In genomic region chr5:148733601-148734438, GRCh38 we compare ENCODE assay signal across 8 cellular contexts.
A peak's percentile ranks its signal among the peaks of the same experiment; 100 is the strongest.
DNase-seq lines count a peak whose midpoint lies in the region; ATAC-seq lines count a peak whose summit lies in the region.

No MANE protein-coding gene starts in this region.

- ATAC-seq in GM21381 (IDR thresholded peaks at IDR 0.05; ENCODE audit: unreplicated experiment) (peak; percentile 43), left lobe of liver (peak; percentile 73), GM21423 (IDR thresholded peaks at IDR 0.05; ENCODE audit: unreplicated experiment) (no peak)

- DNase-seq in Ammon's horn (ENCODE audit: low spot score) (peak; percentile 91), NCI-H2227 (lab: John Stamatoyannopoulos, UW; ENCODE audit: unreplicated experiment) (peak; percentile 67), cerebellum (ENCODE audit: low spot score) (peak; percentile 37), left lobe of liver (ENCODE audit: low spot score) (peak; percentile 76)
- peak; percentile 58 for DNase-seq in activated CD4-positive, CD25-positive, alpha-beta regulatory T cell treated with anti-CD3 and anti-CD28 coated beads, Interleukin-2, amount 50 U/mL, for 72 hours
- peak; percentile 64 for DNase-seq in stimulated activated CD4-positive, alpha-beta T cell treated with anti-CD3 and anti-CD28 coated beads, Interleukin-4, amount 100 ng/mL, for 1 hour

Comparison
In these comparisons a context has a peak if more than half of its experiments do, and no peak if none do; other contexts are left out.
1. DNase-seq: peak in every context shown above with its lines; median percentile 91 in Ammon's horn; 76 in left lobe of liver; 67 in NCI-H2227; 64 in stimulated activated CD4-positive, alpha-beta T cell treated with anti-CD3 and anti-CD28 coated beads, Interleukin-4, amount 100 ng/mL, for 1 hour; 58 in activated CD4-positive, CD25-positive, alpha-beta regulatory T cell treated with anti-CD3 and anti-CD28 coated beads, Interleukin-2, amount 50 U/mL, for 72 hours; 37 in cerebellum.